Comparison of ENCODE assay signal across 28 cellular contexts in genomic region chr6:36111526-36111925, GRCh38. TPM values are rescaled to one million over a fixed set of nuclear protein-coding genes. Genes with fewer than 3 reads are reported as not detected.
DNase-seq lines count a peak whose midpoint lies in the region; ATAC-seq and TF ChIP-seq lines count a peak whose summit lies in the region.
"Had no signal": no experiment of that assay in that cellular context is flagged by ENCODE, and none has a peak within 500 bp of the region (broad histone marks: within the 10 kb centered on the region; RNA-seq: fewer than 3 reads in every experiment).

No MANE protein-coding gene starts in this region.

- H3K27me3 ChIP-seq in neuronal stem cell (ENCODE audit: control insufficient read depth in 3 of 3, insufficient read depth in 3 of 3, low read depth in 1 of 3, low read length in 3 of 3) (no peaks in the 10 kb centered on the region), suprapubic skin (no peaks in the 10 kb centered on the region)
- H3K27me3 ChIP-seq: esophagus squamous epithelium, left lung, upper lobe of left lung had no signal

- no peak for DNase-seq in activated T-cell treated with anti-CD3 and anti-CD28 coated beads, Interleukin-2, amount 50 U/mL, for 24 hours
- DNase-seq in activated T-cell treated with anti-CD3 and anti-CD28 coated beads, Interleukin-2, amount 50 U/mL, for 1 hour = no peak
- DNase-seq in T-cell (no peak), mesothelial cell of epicardium (ENCODE audit: low spot score in 2 of 2, unreplicated experiment in 2 of 2) (no peak), neuronal stem cell (ENCODE audit: low spot score) (no peak), suprapubic skin (ENCODE audit: low spot score in 2 of 2) (no peak)
- DNase-seq: activated effector memory CD4-positive, alpha-beta T cell treated with Interleukin-2 at 50 U/mL for 16 hours; amygdala; COR-L47; DMS79; esophagus squamous epithelium; hippocampal formation; immature natural killer cell; Kasumi-1; left lung; NCI-H1930; NCI-H2227 treated with DMSO at 0.1 percent for 48 hours; posterior cingulate gyrus; RPMI8226; upper lobe of left lung had no signal

- H3K4me2 ChIP-seq in neuronal stem cell (ENCODE audit: insufficient read depth, low read length, poor library complexity, severe bottlenecking) = no peak overlapping the region

- no peak overlapping the region for H4K91ac ChIP-seq in neuronal stem cell (ENCODE audit: low read depth, low read length, poor library complexity)

- H3K4ac ChIP-seq in neuronal stem cell (ENCODE audit: low read length) = no peak overlapping the region

- H3K4me1 Mint-ChIP-seq in activated T-cell treated with anti-CD3 and anti-CD28 coated beads, Interleukin-2, amount 50 U/mL, for 24 hours (ENCODE audit: low read depth) = peaks cover 67% of the 10 kb centered on the region
- H3K4me1 Mint-ChIP-seq in T-cell = peaks cover 65 to 81% (median 79%) of the 10 kb centered on the region in 3 donors
- H3K4me1 Mint-ChIP-seq in mesothelial cell of epicardium = no peaks in the 10 kb centered on the region
- peaks cover 59% of the 10 kb centered on the region for H3K4me1 Mint-ChIP-seq in stimulated activated memory B cell treated with anti-CD40 and anti-IgM and Interleukin-4, amounts not matched to agents 10 μg/mL and 1 μg/mL and 100 μg/mL, for 72 hours
- H3K4me1 Mint-ChIP-seq: neural crest cell had no signal

- H3K36me3 Mint-ChIP-seq in activated T-cell treated with anti-CD3 and anti-CD28 coated beads, Interleukin-2, amount 50 U/mL, for 24 hours (ENCODE audit: low read depth) = peaks cover 68% of the 10 kb centered on the region
- H3K36me3 Mint-ChIP-seq in T-cell = peaks cover 31% of the 10 kb centered on the region
- H3K36me3 Mint-ChIP-seq in mesothelial cell of epicardium = peaks cover 43% of the 10 kb centered on the region
- H3K36me3 Mint-ChIP-seq in stimulated activated memory B cell treated with anti-CD40 and anti-IgM and Interleukin-4, amounts not matched to agents 10 μg/mL and 1 μg/mL and 100 μg/mL, for 72 hours = peaks cover 23% of the 10 kb centered on the region

- peak overlapping the region; percentile 10 for H3K27ac Mint-ChIP-seq in activated T-cell treated with anti-CD3 and anti-CD28 coated beads, Interleukin-2, amount 50 U/mL, for 24 hours
- H3K27ac Mint-ChIP-seq in T-cell = peak overlapping the region; percentile 16 to 36
- peak overlapping the region; percentile 25 for H3K27ac Mint-ChIP-seq in mesothelial cell of epicardium
- H3K27ac Mint-ChIP-seq in stimulated activated memory B cell treated with anti-CD40 and anti-IgM and Interleukin-4, amounts not matched to agents 10 μg/mL and 1 μg/mL and 100 μg/mL, for 72 hours = peak overlapping the region; percentile 90

- no peak overlapping the region for H3K27ac ChIP-seq in neuronal stem cell (replicated peaks; ENCODE audit: low read length)
- no peak overlapping the region for H3K27ac ChIP-seq in suprapubic skin
- H3K27ac ChIP-seq: coronary artery, esophagus squamous epithelium, HL-60, left lung, upper lobe of left lung had no signal

- no peak overlapping the region for H3K4me3 ChIP-seq in neuronal stem cell (ENCODE audit: low read length in 2 of 2)
- H3K4me3 ChIP-seq in suprapubic skin = no peak overlapping the region
- H3K4me3 ChIP-seq: coronary artery, esophagus squamous epithelium, HAP-1, left lung, upper lobe of left lung had no signal

- H3K14ac ChIP-seq in neuronal stem cell (ENCODE audit: low read length) = no peak overlapping the region

- no peak overlapping the region for H3K9ac ChIP-seq in neuronal stem cell (ENCODE audit: low read depth, low read length, poor library complexity)

- no peak overlapping the region for H2AFZ ChIP-seq in neuronal stem cell (ENCODE audit: low read length)

- no peak overlapping the region for H3K18ac ChIP-seq in neuronal stem cell (ENCODE audit: low read length)

- H3K36me3 ChIP-seq in neuronal stem cell (replicated peaks in 1 of 2; ENCODE audit: control insufficient read depth in 2 of 2, insufficient read depth in 2 of 2, low read length in 2 of 2) (peaks cover 12 to 50% of the 10 kb centered on the region in 2 donors), suprapubic skin (peaks cover 54% of the 10 kb centered on the region)

- POLR2A ChIA-PET in T-cell (lab: Charles Lee) = no interaction called here

- H2BK15ac ChIP-seq in neuronal stem cell (ENCODE audit: low read length) = no peak overlapping the region

- no peak overlapping the region for H2BK120ac ChIP-seq in neuronal stem cell (ENCODE audit: low read depth, low read length)

- H3K4me1 ChIP-seq in neuronal stem cell (ENCODE audit: control insufficient read depth in 2 of 2, insufficient read depth in 1 of 2, low read depth in 1 of 2, low read length in 2 of 2) (no peaks in the 10 kb centered on the region), suprapubic skin (peaks cover 9% of the 10 kb centered on the region)
- H3K4me1 ChIP-seq: HAP-1 had no signal

- H4K8ac ChIP-seq in neuronal stem cell (ENCODE audit: low read depth, low read length) = no peak overlapping the region

- ATAC-seq in T-cell (replicated peaks in 1 of 4) (no peak), HG02571 (IDR thresholded peaks at IDR 0.05; ENCODE audit: unreplicated experiment) (no peak)
- no peak for ATAC-seq in stimulated activated memory B cell treated with anti-CD40 and anti-IgM and Interleukin-4, amounts not matched to agents 10 μg/mL and 1 μg/mL and 100 μg/mL, for 72 hours
- ATAC-seq: left lung, sciatic nerve had no signal

- H3K27me3 Mint-ChIP-seq in activated T-cell treated with anti-CD3 and anti-CD28 coated beads, Interleukin-2, amount 50 U/mL, for 24 hours = no peaks in the 10 kb centered on the region
- H3K27me3 Mint-ChIP-seq in T-cell (no peaks in the 10 kb centered on the region), mesothelial cell of epicardium (ENCODE audit: low read depth) (no peaks in the 10 kb centered on the region)
- no peaks in the 10 kb centered on the region for H3K27me3 Mint-ChIP-seq in stimulated activated memory B cell treated with anti-CD40 and anti-IgM and Interleukin-4, amounts not matched to agents 10 μg/mL and 1 μg/mL and 100 μg/mL, for 72 hours

- H3K79me1 ChIP-seq in neuronal stem cell (ENCODE audit: low read depth, low read length) = no peaks in the 10 kb centered on the region

- TF ChIP-seq EP300 in suprapubic skin (IDR thresholded peaks at IDR 0.05) = no peak

- no peak for TF ChIP-seq CTCF in mesothelial cell of epicardium (IDR thresholded peaks at IDR 0.05; ENCODE audit: unreplicated experiment)
- no peak for TF ChIP-seq CTCF in suprapubic skin (IDR thresholded peaks at IDR 0.05)

- H2BK5ac ChIP-seq in neuronal stem cell (ENCODE audit: low read length) = no peak overlapping the region

- CTCF ChIA-PET in T-cell (lab: Charles Lee) = no interaction called here

- H3K9me3 ChIP-seq in neuronal stem cell (replicated peaks in 1 of 2; ENCODE audit: control insufficient read depth in 2 of 2, insufficient read depth in 1 of 2, low read depth in 1 of 2, low read length in 2 of 2) = no peaks in the 10 kb centered on the region
- H3K9me3 ChIP-seq in suprapubic skin = no peaks in the 10 kb centered on the region
- H3K9me3 ChIP-seq: esophagus squamous epithelium, HAP-1, left lung, upper lobe of left lung had no signal

- H2AK5ac ChIP-seq in neuronal stem cell (ENCODE audit: low read depth, low read length) = no peak overlapping the region

- TF ChIP-seq POLR2A in suprapubic skin (IDR thresholded peaks at IDR 0.05) = no peak

- H2BK12ac ChIP-seq in neuronal stem cell (ENCODE audit: low read length) = no peak overlapping the region

- no peaks in the 10 kb centered on the region for H3K9me3 Mint-ChIP-seq in activated T-cell treated with anti-CD3 and anti-CD28 coated beads, Interleukin-2, amount 50 U/mL, for 24 hours
- H3K9me3 Mint-ChIP-seq in T-cell = no peaks in the 10 kb centered on the region
- H3K9me3 Mint-ChIP-seq in mesothelial cell of epicardium = no peaks in the 10 kb centered on the region
- H3K9me3 Mint-ChIP-seq in stimulated activated memory B cell treated with anti-CD40 and anti-IgM and Interleukin-4, amounts not matched to agents 10 μg/mL and 1 μg/mL and 100 μg/mL, for 72 hours = no peaks in the 10 kb centered on the region
- H3K9me3 Mint-ChIP-seq: immature natural killer cell, neural crest cell had no signal

- no CpG with 5 or more reads among the region's 7 CpGs for WGBS in neuronal stem cell (ENCODE audit: extremely low coverage in 2 of 2, insufficient read length in 2 of 2, insufficient replicate concordance in 1 of 2), 2 donors
- 98% methylated on average over 7 of the region's 7 CpGs for WGBS in suprapubic skin

- no peak overlapping the region for H3K4me3 Mint-ChIP-seq in activated T-cell treated with anti-CD3 and anti-CD28 coated beads, Interleukin-2, amount 50 U/mL, for 24 hours
- H3K4me3 Mint-ChIP-seq in T-cell = no peak overlapping the region
- no peak overlapping the region for H3K4me3 Mint-ChIP-seq in mesothelial cell of epicardium
- H3K4me3 Mint-ChIP-seq in stimulated activated memory B cell treated with anti-CD40 and anti-IgM and Interleukin-4, amounts not matched to agents 10 μg/mL and 1 μg/mL and 100 μg/mL, for 72 hours = no peak overlapping the region
- H3K4me3 Mint-ChIP-seq: immature natural killer cell, neural crest cell had no signal

- no peak overlapping the region for H3K23ac ChIP-seq in neuronal stem cell (ENCODE audit: low read depth, low read length, poor library complexity)

RNA-seq across cellular contexts. Expression of gene MAPK13, which starts 18.8 kb away (rescaled TPM):
- total RNA-seq in T-cell (10 to 100 TPM; 38.2 to 45.6 (median 44.1) TPM), mesothelial cell of epicardium (18.6 to 23.4 TPM (median 20.6 TPM) in 3 replicates), suprapubic skin (100 to 1,000 TPM in 3 of 4 donors, 10 to 100 TPM in 1; 72.5 to 109 (median 105) TPM)
- 0.54 TPM for polyA plus RNA-seq in neuronal stem cell (2013, experiment 1 of 2)
- polyA plus RNA-seq in neuronal stem cell (2013, experiment 2 of 2) = 0.40 TPM
- total RNA-seq: SK-MEL-5 had no signal

Comparison
In these comparisons a context has a peak if more than half of its experiments do, and no peak if none do; other contexts are left out.
1. H3K27ac Mint-ChIP-seq: peak in every context shown above with its lines; median percentile 90 in stimulated activated memory B cell treated with anti-CD40 and anti-IgM and Interleukin-4, amounts not matched to agents 10 μg/mL and 1 μg/mL and 100 μg/mL, for 72 hours; 26 in T-cell; 25 in mesothelial cell of epicardium; 10 in activated T-cell treated with anti-CD3 and anti-CD28 coated beads, Interleukin-2, amount 50 U/mL, for 24 hours.